1 cellular context compared by ENCODE assay signal in genomic region chr1:159076753-159077656, GRCh38.
TF ChIP-seq lines count a peak whose summit lies in the region.

Gene AIM2, minus strand, starts transcription at chr1:159076766. Its CDS starts 3,267 bp downstream, at chr1:159073499.

TF ChIP-seq in GM12878, 131 proteins besides CTCF, POLR2A, EP300 and RAD21 (continued from another document and continues in another):
- TF ChIP-seq ELK1 (IDR thresholded peaks at IDR 0.05; ENCODE audit: low read depth, low read length) (peak; percentile 100), ZBTB33 (IDR thresholded peaks at IDR 0.05) (peak; percentile 83; the same call in 1 of the 2 replicates), MEF2A (IDR thresholded peaks at IDR 0.05; ENCODE audit: insufficient read depth, low read depth, low read length) (peak; percentile 28; the same call in 1 of the 2 replicates), FOXK2 (IDR thresholded peaks at IDR 0.05) (no peak; the same call in 1 of the 2 replicates), MTA3 (IDR thresholded peaks at IDR 0.05; ENCODE audit: borderline replicate concordance, low read length) (peak; percentile 83; the same call in 1 of the 2 replicates), KDM1A (IDR thresholded peaks at IDR 0.05; ENCODE audit: borderline replicate concordance) (no peak), ASH2L (IDR thresholded peaks at IDR 0.05; ENCODE audit: borderline replicate concordance, low read depth) (no peak; the same call in 1 of the 2 replicates), ZBTB40 (IDR thresholded peaks at IDR 0.05; ENCODE audit: borderline replicate concordance) (no peak; the same call in 1 of the 2 replicates), BCL3 (IDR thresholded peaks at IDR 0.05; ENCODE audit: borderline replicate concordance, insufficient read depth, low read depth, low read length, poor library complexity, severe bottlenecking) (peak; percentile 58), RCOR1 (conservative IDR thresholded peaks at IDR 0.05; ENCODE audit: low read depth, low read length) (no peak; the same call in 1 of the 2 replicates), CBFB (IDR thresholded peaks at IDR 0.05; ENCODE audit: low read depth) (peak; percentile 62; the same call in 1 of the 2 replicates), MXI1 (IDR thresholded peaks at IDR 0.05; ENCODE audit: low read depth, low read length) (peak; percentile 88; the same call in 1 of the 2 replicates), BCLAF1 (IDR thresholded peaks at IDR 0.05) (no peak), MTA2 (IDR thresholded peaks at IDR 0.05; ENCODE audit: low read depth) (peak; percentile 88), NKRF (conservative IDR thresholded peaks at IDR 0.05) (0 out of 2 replicates have a peak, but pooled peaks have one; percentile 18), PRDM15 (CRISPR knock-in tag; IDR thresholded peaks at IDR 0.05) (no peak), SMAD1 (IDR thresholded peaks at IDR 0.05; ENCODE audit: low read depth, partially characterized antibody) (no peak), SMAD5 (IDR thresholded peaks at IDR 0.05; ENCODE audit: low read depth) (no peak), POU2F2 (IDR thresholded peaks at IDR 0.05; ENCODE audit: borderline replicate concordance, low read depth, low read length) (no peak; the same call in 2 of the 3 replicates), NFYA (IDR thresholded peaks at IDR 0.05; ENCODE audit: borderline replicate concordance, low read depth, low read length) (no peak), SREBF1 (IDR thresholded peaks at IDR 0.05; ENCODE audit: low read length) (no peak), ZZZ3 (IDR thresholded peaks at IDR 0.05; ENCODE audit: control insufficient read depth, insufficient read length, low read depth) (no peak), BCL11A (IDR thresholded peaks at IDR 0.05; ENCODE audit: low read depth, low read length) (peak; percentile 52), E4F1 (IDR thresholded peaks at IDR 0.05; ENCODE audit: borderline replicate concordance, partially characterized antibody) (no peak), ZNF274 (IDR thresholded peaks at IDR 0.05; ENCODE audit: insufficient read depth, insufficient read length) (no peak), IRF4 (IDR thresholded peaks at IDR 0.05; ENCODE audit: low read depth, low read length) (peak; percentile 83), NFXL1 (IDR thresholded peaks at IDR 0.05; ENCODE audit: borderline replicate concordance) (no peak), E2F4 (IDR thresholded peaks at IDR 0.05; ENCODE audit: low read depth, low read length) (no peak), HDGF (IDR thresholded peaks at IDR 0.05) (no peak), PAX5 (IDR thresholded peaks at IDR 0.05; ENCODE audit: borderline replicate concordance, low read depth, low read length) (0 out of 2 replicates have a peak, but pooled peaks have one; percentile 27), IRF5 (IDR thresholded peaks at IDR 0.05; ENCODE audit: borderline replicate concordance) (no peak)
